Comparison of ENCODE assay signal across 8 cellular contexts in the genomic region with DNA sequence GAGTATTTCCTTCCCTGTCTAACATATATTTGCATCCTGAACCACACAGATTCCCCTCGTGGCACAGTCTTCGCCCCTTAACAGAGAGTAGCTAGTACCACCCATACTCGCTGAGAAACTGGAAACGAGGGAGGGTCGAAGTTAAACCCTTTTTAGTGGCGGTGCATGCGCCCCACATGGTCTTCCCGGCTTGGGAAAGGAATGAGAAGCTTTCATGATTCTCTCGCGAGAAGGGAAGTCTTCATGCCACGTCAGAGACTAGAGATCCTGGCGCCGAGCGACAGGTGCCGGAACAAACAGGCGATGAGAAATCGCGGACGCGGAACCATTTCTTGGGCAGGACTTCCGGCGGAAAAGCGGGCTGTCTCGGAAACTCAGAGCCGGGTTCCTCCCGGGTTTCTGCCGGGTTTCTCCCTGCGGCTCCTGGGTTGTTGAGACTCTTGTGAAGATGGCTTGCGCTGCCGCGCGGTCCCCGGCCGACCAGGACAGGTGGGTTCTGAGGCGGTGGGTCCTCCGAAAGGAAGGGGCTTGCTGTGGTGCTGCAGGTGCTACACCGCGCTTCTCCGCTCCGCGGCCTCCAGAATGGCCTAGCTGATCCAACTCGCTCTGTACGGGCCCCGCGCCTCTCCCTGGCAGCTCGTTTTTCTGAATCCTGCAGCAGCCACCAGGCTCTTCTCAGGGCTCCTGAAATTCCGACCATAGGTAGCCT. TPM values are rescaled to one million over a fixed set of nuclear protein-coding genes. Genes with fewer than 3 reads are reported as not detected.
DNase-seq lines count a peak whose midpoint lies in the region; ATAC-seq, FAIRE-seq and TF ChIP-seq lines count a peak whose summit lies in the region.

A gene (plus strand): TSS at position 359 of the 709 bp plus-strand sequence. CDS start 90 bp downstream, at position 449.

- peak within 1 kb of the TSS; percentile 99 for H3K4me3 ChIP-seq in Loucy (ENCODE audit: low read length, poor library complexity, severe bottlenecking)
- peak within 1 kb of the TSS; percentile 98 for H3K4me3 ChIP-seq in fibroblast of pulmonary artery (replicated peaks; ENCODE audit: low read depth, low read length)

- H3K36me3 Mint-ChIP-seq in natural killer cell treated with Interleukin-12 subunit alpha and Interleukin-12 subunit beta and Interleukin-15 and Interleukin-18, amount 100 ng/mL, for 72 hours = peaks cover 24% of the 10 kb centered on the region

- TF ChIP-seq CTCF in Loucy (conservative IDR thresholded peaks at IDR 0.05; ENCODE audit: low read length) (no peak), fibroblast of pulmonary artery (IDR thresholded peaks at IDR 0.05; ENCODE audit: low read length, missing control alignments) (no peak)

- peaks cover 36% of the 10 kb centered on the region for H3K79me2 ChIP-seq in Loucy (ENCODE audit: insufficient read depth, low read length)

- H2AFZ ChIP-seq in Loucy (ENCODE audit: low read length) = peak within 1 kb of the TSS; percentile 71

- H3K9ac ChIP-seq in Loucy (ENCODE audit: low read depth, low read length, poor library complexity, severe bottlenecking) = peak within 1 kb of the TSS; percentile 97

- peak within 1 kb of the TSS; percentile 93 to 98 for H3K27ac Mint-ChIP-seq in natural killer cell treated with Interleukin-12 subunit alpha and Interleukin-12 subunit beta and Interleukin-15 and Interleukin-18, amount 100 ng/mL, for 72 hours

- peak within 1 kb of the TSS; percentile 92 for H3K4me2 ChIP-seq in Loucy (ENCODE audit: low read depth, low read length, poor library complexity, severe bottlenecking)

- H3K4me1 ChIP-seq in Loucy (ENCODE audit: insufficient read depth, low read length, poor library complexity, severe bottlenecking) = peaks cover 13% of the 10 kb centered on the region

- peak; percentile 97 for DNase-seq in ELF-1 (ENCODE audit: low read depth, low spot score)
- peak; percentile 93 for DNase-seq in H54 (ENCODE audit: insufficient read length, low spot score)
- DNase-seq in activated T-helper 9 cell treated with anti-CD3 and anti-CD28 coated beads, Interleukin-2, amount 50 U/mL, for 16 hours (ENCODE audit: low read depth) = peak; percentile 86
- DNase-seq in fibroblast of pulmonary artery (ENCODE audit: low read depth) = peak; percentile 98
- peak; percentile 93 for DNase-seq in natural killer cell treated with Interleukin-12 subunit alpha and Interleukin-12 subunit beta and Interleukin-15 and Interleukin-18, amount 100 ng/mL, for 72 hours (ENCODE audit: low spot score)
- DNase-seq in stimulated activated naive CD8-positive, alpha-beta T cell treated with anti-CD3 and anti-CD28 coated beads, Interleukin-15, Interleukin-2, amounts not matched to agents 100 U/mL and 50 U/mL, for 24 hours = peak; percentile 90

- peaks cover 14 to 15% of the 10 kb centered on the region in 2 donors for H3K27me3 Mint-ChIP-seq in natural killer cell treated with Interleukin-12 subunit alpha and Interleukin-12 subunit beta and Interleukin-15 and Interleukin-18, amount 100 ng/mL, for 72 hours

- H4K20me1 ChIP-seq in Loucy (ENCODE audit: insufficient read depth, low read length, poor library complexity, severe bottlenecking) = peaks cover 17% of the 10 kb centered on the region

- no peaks in the 10 kb centered on the region for H3K36me3 ChIP-seq in Loucy (ENCODE audit: insufficient read depth, low read length)

- TF ChIP-seq POLR2A in H54 (IDR thresholded peaks at IDR 0.05; ENCODE audit: low read depth, low read length) = no peak; the same call in 1 of the 2 replicates
- peak; percentile 81 for TF ChIP-seq POLR2A in Raji (IDR thresholded peaks at IDR 0.05; ENCODE audit: insufficient read depth, low read depth, low read length)

- peak; percentile 85 for FAIRE-seq in H54 (lab: Jason Lieb, UNC)

- H3K9me3 ChIP-seq in Loucy (ENCODE audit: insufficient read depth, low read depth, low read length) = no peaks in the 10 kb centered on the region

- H3K9me3 Mint-ChIP-seq in natural killer cell treated with Interleukin-12 subunit alpha and Interleukin-12 subunit beta and Interleukin-15 and Interleukin-18, amount 100 ng/mL, for 72 hours = peaks cover 3% of the 10 kb centered on the region

- ATAC-seq in natural killer cell treated with Interleukin-12 subunit alpha and Interleukin-12 subunit beta and Interleukin-15 and Interleukin-18, amount 100 ng/mL, for 72 hours = peak; percentile 96 to 97
- peak; percentile 95 for ATAC-seq in stimulated activated naive CD8-positive, alpha-beta T cell treated with anti-CD3 and anti-CD28 coated beads, Interleukin-15, Interleukin-2, amounts not matched to agents 100 U/mL and 50 U/mL, for 24 hours

- peak within 1 kb of the TSS; percentile 97 for H3K4me3 Mint-ChIP-seq in natural killer cell treated with Interleukin-12 subunit alpha and Interleukin-12 subunit beta and Interleukin-15 and Interleukin-18, amount 100 ng/mL, for 72 hours

- H3K4me1 Mint-ChIP-seq in natural killer cell treated with Interleukin-12 subunit alpha and Interleukin-12 subunit beta and Interleukin-15 and Interleukin-18, amount 100 ng/mL, for 72 hours (ENCODE audit: low read depth in 2 of 2) = peaks cover 27 to 35% of the 10 kb centered on the region in 2 donors

- H3F3A ChIP-seq in Loucy (ENCODE audit: low read depth) = no peaks in the 10 kb centered on the region

- no peaks in the 10 kb centered on the region for H3K9me2 ChIP-seq in Loucy (replicated peaks; ENCODE audit: low read depth, low read length)

- H3K27me3 ChIP-seq in Loucy (ENCODE audit: insufficient read depth, low read length, poor library complexity, severe bottlenecking) = no peaks in the 10 kb centered on the region

RNA-seq across cellular contexts. Expression of the gene that starts here (rescaled TPM):
- 10 to 100 TPM; 62.4 to 70.7 TPM for total RNA-seq in natural killer cell treated with Interleukin-12 subunit alpha and Interleukin-12 subunit beta and Interleukin-15 and Interleukin-18, amount 100 ng/mL, for 72 hours

Comparison
In these comparisons a context has a peak if more than half of its experiments do, and no peak if none do; other contexts are left out.
1. Peak in every context shown above with its lines: DNase-seq, ATAC-seq and H3K4me3 ChIP-seq.